In the genomic region with DNA sequence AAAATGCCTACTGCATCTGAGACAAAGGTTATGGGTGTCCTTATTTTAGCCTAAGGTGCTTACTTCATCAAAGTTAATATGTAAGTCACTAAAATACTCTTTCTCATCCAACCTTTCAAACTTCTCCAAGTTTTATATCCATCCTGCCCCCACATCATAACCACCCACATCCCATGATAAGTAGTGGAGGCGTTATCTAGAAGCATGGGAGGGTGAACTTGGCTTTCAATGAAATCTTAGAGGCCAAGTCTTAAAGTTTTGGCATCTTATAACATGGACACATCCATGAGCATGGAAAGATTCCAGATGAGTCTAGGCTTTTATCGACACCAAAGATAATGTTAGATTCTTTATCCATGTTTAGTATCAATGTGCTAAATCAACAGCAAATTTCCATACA, we compare ENCODE assay signal across 33 cellular contexts.
"Had no signal": no experiment of that assay in that cellular context is flagged by ENCODE, and none has a peak within 500 bp of the region (broad histone marks: within the 10 kb centered on the region; RNA-seq: fewer than 3 reads in every experiment).

No MANE protein-coding gene starts in this region.

- H3K9me3 ChIP-seq: MG63 had no signal

- H3K27ac ChIP-seq: KMS-11 had no signal

- H3K4me3 ChIP-seq: MG63 had no signal

- H3K27me3 ChIP-seq: MG63 had no signal

- DNase-seq: Karpas-422, Kasumi-1, MG63, MM.1S, MV-4-11, NCI-H1048, NCI-H1092, NCI-H1092 treated with DMSO at 0.1 percent for 48 hours, NCI-H1105, NCI-H1105 treated with DMSO at 0.1 percent for 48 hours, NCI-H1417, NCI-H1417 treated with DMSO at 0.1 percent for 48 hours, NCI-H1436, NCI-H1436 treated with DMSO at 0.1 percent for 48 hours, NCI-H146, NCI-H1694, NCI-H1694 treated with DMSO at 0.1 percent for 48 hours, NCI-H187, NCI-H187 treated with DMSO at 0.1 percent for 48 hours, NCI-H1930, NCI-H2029, NCI-H2029 treated with DMSO at 0.1 percent for 48 hours, NCI-H2081, NCI-H2081 treated with DMSO at 0.1 percent for 48 hours, NCI-H2107, NCI-H2171, NCI-H2171 treated with DMSO at 0.1 percent for 48 hours, NCI-H2227 treated with DMSO at 0.1 percent for 48 hours, NCI-H226, NCI-H345, NCI-H446 treated with DMSO at 0.1 percent for 48 hours, NCI-H510A had no signal

- H3K36me3 ChIP-seq: MG63 had no signal
